In the genomic region with DNA sequence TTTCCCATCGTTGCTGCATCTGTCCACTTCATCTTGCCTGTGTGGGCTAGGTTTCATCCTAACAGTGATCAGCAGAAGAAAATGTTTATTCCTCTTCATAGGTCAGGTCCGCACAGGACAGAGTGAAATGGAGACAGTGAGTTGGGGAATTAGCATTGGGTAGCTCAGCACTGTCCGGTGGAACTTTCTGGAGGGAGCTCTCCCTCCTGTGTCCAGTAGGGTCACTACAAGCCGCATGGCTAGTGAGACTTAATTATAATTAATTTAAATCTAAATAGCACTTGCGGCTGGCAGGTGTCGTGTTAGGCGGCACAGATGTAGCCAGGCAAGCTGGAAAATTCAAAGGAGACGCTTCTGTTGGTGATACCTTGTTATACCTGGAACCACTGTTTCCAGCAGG, we compare ENCODE assay signal across 22 cellular contexts. TPM values are rescaled to one million over a fixed set of nuclear protein-coding genes. Genes with fewer than 3 reads are reported as not detected.
"Had no signal": no experiment of that assay in that cellular context is flagged by ENCODE, and none has a peak within 500 bp of the region (broad histone marks: within the 10 kb centered on the region; RNA-seq: fewer than 3 reads in every experiment).

No MANE protein-coding gene starts in this region.

- H3K27ac Mint-ChIP-seq: naive thymus-derived CD4-positive, alpha-beta T cell had no signal

- H3K27me3 ChIP-seq: ovary, right atrium auricular region had no signal

- H3K4me3 ChIP-seq: heart right ventricle, ovary, right atrium auricular region had no signal

- H3K27ac ChIP-seq: heart right ventricle, ovary, right atrium auricular region had no signal

- H3K9me3 Mint-ChIP-seq: naive thymus-derived CD4-positive, alpha-beta T cell had no signal

- H3K4me3 Mint-ChIP-seq: naive thymus-derived CD4-positive, alpha-beta T cell had no signal

- H3K36me3 ChIP-seq: heart right ventricle, ovary, right atrium auricular region had no signal

- DNase-seq: dermis blood vessel endothelial cell; heart right ventricle; hypothalamus; islet precursor cell; mammary epithelial cell; naive thymus-derived CD4-positive, alpha-beta T cell; nucleus accumbens; ovary; small intestine; stimulated activated CD4-positive, alpha-beta T cell treated with anti-CD3 and anti-CD28 coated beads, Interleukin-12 subunit alpha, Interleukin-12 subunit beta, amount 100 ng/mL, for 4 hours; stimulated activated naive CD4-positive, alpha-beta T cell treated with Interleukin-2 at 50 U/mL for 16 hours; trophoblast cell had no signal

- H3K4me1 ChIP-seq: heart right ventricle, right atrium auricular region had no signal

- H3K36me3 Mint-ChIP-seq: naive thymus-derived CD4-positive, alpha-beta T cell had no signal

- H3K9me3 ChIP-seq: heart right ventricle, ovary, right atrium auricular region had no signal

- ATAC-seq: heart right ventricle; left lobe of liver; naive thymus-derived CD4-positive, alpha-beta T cell had no signal

RNA-seq across cellular contexts. Expression of gene CFAP77, which starts 48.4 kb away (rescaled TPM):
- total RNA-seq: fibroblast of lung; frontal cortex; left lobe of liver; lower leg skin; mammary epithelial cell; mesenteric fat pad; mononuclear cell; naive thymus-derived CD4-positive, alpha-beta T cell; posterior vena cava had no signal
- polyA plus RNA-seq: esophagus; fibroblast of lung; mammary epithelial cell; naive thymus-derived CD4-positive, alpha-beta T cell; neural cell; small intestine had no signal
